Comparison of ENCODE assay signal across 20 cellular contexts in genomic region chr7:142887282-142888015, GRCh38. TPM values are rescaled to one million over a fixed set of nuclear protein-coding genes. Genes with fewer than 3 reads are reported as not detected.
"Had no signal": no experiment of that assay in that cellular context is flagged by ENCODE, and none has a peak within 500 bp of the region (broad histone marks: within the 10 kb centered on the region; RNA-seq: fewer than 3 reads in every experiment).

No MANE protein-coding gene starts in this region.

- H3K27me3 Mint-ChIP-seq: activated naive CD8-positive, alpha-beta T cell treated with anti-CD3 and anti-CD28 coated beads, Interleukin-2, amount 10 ng/mL, durations not matched to agents 7 days and 5 days had no signal

- H3K4me2 ChIP-seq: neural progenitor cell had no signal

- H3K9ac ChIP-seq: neural progenitor cell had no signal

- H3K27me3 ChIP-seq: brain microvascular endothelial cell, neural progenitor cell, pancreas, upper lobe of left lung had no signal

- H3K27ac ChIP-seq: brain microvascular endothelial cell, lower lobe of right lung, neural progenitor cell, pancreas, SK-N-MC, upper lobe of left lung had no signal

- H2AFZ ChIP-seq: neural progenitor cell had no signal

- H3K4me3 ChIP-seq: lower lobe of right lung, neural progenitor cell, pancreas, SK-N-MC, upper lobe of left lung had no signal

- FAIRE-seq: frontal cortex, pancreas had no signal

- H3K9me3 ChIP-seq: lower lobe of right lung, pancreas, upper lobe of left lung had no signal

- H3K27ac Mint-ChIP-seq: activated CD8-positive, alpha-beta T cell treated with anti-CD3 and anti-CD28 coated beads, Interleukin-2, amount 10 ng/mL, durations not matched to agents 7 days and 5 days; activated naive CD8-positive, alpha-beta T cell treated with anti-CD3 and anti-CD28 coated beads, Interleukin-2, amount 10 ng/mL, durations not matched to agents 7 days and 5 days; dendritic cell treated with granulocyte-macrophage colony-stimulating factor and Interleukin-4, amounts not matched to agents 40 ng/mL and 50 ng/mL, for 4 days; effector memory CD8-positive, alpha-beta T cell; neural progenitor cell had no signal

- H3K9me3 Mint-ChIP-seq: dendritic cell treated with granulocyte-macrophage colony-stimulating factor and Interleukin-4, amounts not matched to agents 40 ng/mL and 50 ng/mL, for 4 days; effector memory CD8-positive, alpha-beta T cell had no signal

- H3K36me3 Mint-ChIP-seq: activated naive CD8-positive, alpha-beta T cell treated with anti-CD3 and anti-CD28 coated beads, Interleukin-2, amount 10 ng/mL, durations not matched to agents 7 days and 5 days; neural progenitor cell had no signal

- H3K4me3 Mint-ChIP-seq: activated CD8-positive, alpha-beta T cell treated with anti-CD3 and anti-CD28 coated beads, Interleukin-2, amount 10 ng/mL, durations not matched to agents 7 days and 5 days; activated naive CD8-positive, alpha-beta T cell treated with anti-CD3 and anti-CD28 coated beads, Interleukin-2, amount 10 ng/mL, durations not matched to agents 7 days and 5 days; dendritic cell treated with granulocyte-macrophage colony-stimulating factor and Interleukin-4, amounts not matched to agents 40 ng/mL and 50 ng/mL, for 4 days; effector memory CD8-positive, alpha-beta T cell; neural progenitor cell had no signal

- H3K36me3 ChIP-seq: brain microvascular endothelial cell, lower lobe of right lung, neural progenitor cell, pancreas, upper lobe of left lung had no signal

- DNase-seq: activated CD4-positive, alpha-beta T cell treated with anti-CD3 and anti-CD28 coated beads for 1 hour; activated CD8-positive, alpha-beta T cell treated with anti-CD3 and anti-CD28 coated beads, Interleukin-2, amount 10 ng/mL, durations not matched to agents 7 days and 5 days; activated naive CD4-positive, alpha-beta T cell; activated naive CD8-positive, alpha-beta T cell treated with anti-CD3 and anti-CD28 coated beads, Interleukin-2, amount 10 ng/mL, durations not matched to agents 7 days and 5 days; brain microvascular endothelial cell; cerebellar nuclear complex; effector memory CD8-positive, alpha-beta T cell; lower lobe of right lung; midbrain; pancreas; stimulated activated CD4-positive, alpha-beta T cell treated with anti-CD3 and anti-CD28 coated beads, Interleukin-4, amount 100 ng/mL, for 24 hours; stimulated activated naive CD4-positive, alpha-beta T cell; substantia nigra; upper lobe of left lung had no signal

- H3K4me1 ChIP-seq: lower lobe of right lung, neural progenitor cell, pancreas, upper lobe of left lung had no signal

- ATAC-seq: activated CD8-positive, alpha-beta T cell treated with anti-CD3 and anti-CD28 coated beads, Interleukin-2, amount 10 ng/mL, durations not matched to agents 7 days and 5 days; effector memory CD8-positive, alpha-beta T cell; lower lobe of right lung; pancreas had no signal

RNA-seq across cellular contexts. Expression of gene TRPV6, which starts 1.9 kb away (rescaled TPM):
- total RNA-seq: activated CD8-positive, alpha-beta T cell treated with anti-CD3 and anti-CD28 coated beads, Interleukin-2, amount 10 ng/mL, durations not matched to agents 7 days and 5 days; activated naive CD8-positive, alpha-beta T cell treated with anti-CD3 and anti-CD28 coated beads, Interleukin-2, amount 10 ng/mL, durations not matched to agents 7 days and 5 days; myocyte had no signal

RNA-seq across cellular contexts. Expression of gene TRPV5, which starts 46.1 kb away (rescaled TPM):
- total RNA-seq: activated CD8-positive, alpha-beta T cell treated with anti-CD3 and anti-CD28 coated beads, Interleukin-2, amount 10 ng/mL, durations not matched to agents 7 days and 5 days; activated naive CD8-positive, alpha-beta T cell treated with anti-CD3 and anti-CD28 coated beads, Interleukin-2, amount 10 ng/mL, durations not matched to agents 7 days and 5 days; epithelial cell of proximal tubule; frontal cortex; lower lobe of right lung; myocyte; upper lobe of left lung had no signal
- polyA plus RNA-seq: pancreas had no signal

RNA-seq across cellular contexts. Expression of gene LLCFC1, which starts 51.8 kb away (rescaled TPM):
- total RNA-seq: activated CD8-positive, alpha-beta T cell treated with anti-CD3 and anti-CD28 coated beads, Interleukin-2, amount 10 ng/mL, durations not matched to agents 7 days and 5 days; activated naive CD8-positive, alpha-beta T cell treated with anti-CD3 and anti-CD28 coated beads, Interleukin-2, amount 10 ng/mL, durations not matched to agents 7 days and 5 days; epithelial cell of proximal tubule; frontal cortex; lower lobe of right lung; myocyte; pancreas; upper lobe of left lung had no signal
- polyA plus RNA-seq: pancreas had no signal
